In the genomic region with DNA sequence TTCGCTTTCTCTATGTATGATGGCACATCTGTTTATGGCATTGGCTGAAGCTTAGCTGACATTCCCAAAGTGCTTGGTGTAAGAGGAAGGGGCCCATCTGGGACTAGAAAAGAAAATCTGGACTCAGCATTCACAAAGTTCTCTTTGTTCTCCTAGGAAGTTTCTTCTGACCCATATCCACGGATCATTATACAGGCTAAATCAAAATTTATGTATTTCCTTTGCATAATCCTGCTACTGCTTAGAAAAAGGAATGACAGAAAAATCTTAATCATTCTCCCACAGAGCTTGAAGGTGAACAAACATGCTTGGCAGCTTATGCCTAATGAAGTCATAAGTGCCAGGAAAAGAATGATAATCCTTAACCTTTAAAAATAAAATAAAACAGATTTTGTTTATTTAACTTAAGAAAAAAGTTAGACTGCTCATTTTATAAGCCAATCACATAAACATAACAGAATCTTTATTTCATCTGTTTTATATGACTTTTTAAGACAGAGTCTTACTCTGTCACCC, we compare ENCODE assay signal across 28 cellular contexts.
"Had no signal": no experiment of that assay in that cellular context is flagged by ENCODE, and none has a peak within 500 bp of the region (broad histone marks: within the 10 kb centered on the region; RNA-seq: fewer than 3 reads in every experiment).

No MANE protein-coding gene starts in this region.

- FAIRE-seq: colon, endometrium had no signal

- H3K36me3 Mint-ChIP-seq: activated CD4-positive, alpha-beta memory T cell treated with anti-CD3 and anti-CD28 coated beads for 36 hours; activated naive CD4-positive, alpha-beta T cell treated with anti-CD3 and anti-CD28 coated beads, Interleukin-2, amount 10 ng/mL, durations not matched to agents 7 days and 5 days; activated naive CD8-positive, alpha-beta T cell treated with anti-CD3 and anti-CD28 coated beads, Interleukin-2, amount 10 ng/mL, durations not matched to agents 7 days and 5 days; natural killer cell; stimulated activated naive B cell treated with anti-CD40 and anti-IgM and Interleukin-4, amounts not matched to agents 10 μg/mL and 1 μg/mL and 100 μg/mL, for 72 hours had no signal

- H3K27me3 Mint-ChIP-seq: activated CD4-positive, alpha-beta memory T cell treated with anti-CD3 and anti-CD28 coated beads for 36 hours; activated CD4-positive, alpha-beta T cell treated with anti-CD3 and anti-CD28 coated beads, Interleukin-2, amount 10 ng/mL, durations not matched to agents 24 days and 14 days; activated naive CD4-positive, alpha-beta T cell treated with anti-CD3 and anti-CD28 coated beads, Interleukin-2, amount 10 ng/mL, durations not matched to agents 7 days and 5 days; activated T-cell treated with anti-CD3 and anti-CD28 coated beads, Interleukin-2, amount 50 U/mL, for 24 hours; progenitor cell of endocrine pancreas; stimulated activated naive B cell treated with anti-CD40 and anti-IgM and Interleukin-4, amounts not matched to agents 10 μg/mL and 1 μg/mL and 100 μg/mL, for 72 hours; T-helper 17 cell had no signal

- H3K9me3 ChIP-seq: gastroesophageal sphincter, left lung, lower lobe of right lung, stomach, tibial artery had no signal

- H3K9me3 Mint-ChIP-seq: activated CD4-positive, alpha-beta memory T cell treated with anti-CD3 and anti-CD28 coated beads for 36 hours; activated CD4-positive, alpha-beta T cell treated with anti-CD3 and anti-CD28 coated beads, Interleukin-2, amount 10 ng/mL, durations not matched to agents 24 days and 14 days; activated naive CD4-positive, alpha-beta T cell treated with anti-CD3 and anti-CD28 coated beads, Interleukin-2, amount 10 ng/mL, durations not matched to agents 7 days and 5 days; activated naive CD8-positive, alpha-beta T cell treated with anti-CD3 and anti-CD28 coated beads, Interleukin-2, amount 10 ng/mL, durations not matched to agents 7 days and 5 days; activated T-cell treated with anti-CD3 and anti-CD28 coated beads, Interleukin-2, amount 50 U/mL, for 24 hours; natural killer cell had no signal

- H3K4me1 ChIP-seq: gastroesophageal sphincter, left lung, lower lobe of right lung, tibial artery had no signal

- H3K36me3 ChIP-seq: gastroesophageal sphincter, left lung, lower lobe of right lung, stomach, tibial artery had no signal

- H3K27me3 ChIP-seq: gastroesophageal sphincter, left lung, stomach, tibial artery had no signal

- H3K4me3 Mint-ChIP-seq: activated CD4-positive, alpha-beta memory T cell treated with anti-CD3 and anti-CD28 coated beads for 36 hours; activated CD4-positive, alpha-beta T cell treated with anti-CD3 and anti-CD28 coated beads, Interleukin-2, amount 10 ng/mL, durations not matched to agents 24 days and 14 days; activated naive CD4-positive, alpha-beta T cell treated with anti-CD3 and anti-CD28 coated beads, Interleukin-2, amount 10 ng/mL, durations not matched to agents 7 days and 5 days; activated naive CD8-positive, alpha-beta T cell treated with anti-CD3 and anti-CD28 coated beads, Interleukin-2, amount 10 ng/mL, durations not matched to agents 7 days and 5 days; activated T-cell treated with anti-CD3 and anti-CD28 coated beads, Interleukin-2, amount 50 U/mL, for 24 hours; natural killer cell; stimulated activated naive B cell treated with anti-CD40 and anti-IgM and Interleukin-4, amounts not matched to agents 10 μg/mL and 1 μg/mL and 100 μg/mL, for 72 hours; T-helper 17 cell had no signal

- H3K4me1 Mint-ChIP-seq: activated CD4-positive, alpha-beta T cell treated with anti-CD3 and anti-CD28 coated beads, Interleukin-2, amount 10 ng/mL, durations not matched to agents 24 days and 14 days; activated naive CD4-positive, alpha-beta T cell treated with anti-CD3 and anti-CD28 coated beads, Interleukin-2, amount 10 ng/mL, durations not matched to agents 7 days and 5 days; activated naive CD8-positive, alpha-beta T cell treated with anti-CD3 and anti-CD28 coated beads, Interleukin-2, amount 10 ng/mL, durations not matched to agents 7 days and 5 days; natural killer cell; stimulated activated naive B cell treated with anti-CD40 and anti-IgM and Interleukin-4, amounts not matched to agents 10 μg/mL and 1 μg/mL and 100 μg/mL, for 72 hours had no signal

- DNase-seq: activated CD4-positive, alpha-beta memory T cell treated with anti-CD3 and anti-CD28 coated beads for 36 hours; activated CD4-positive, alpha-beta T cell treated with anti-CD3 and anti-CD28 coated beads, Interleukin-2, amount 10 ng/mL, durations not matched to agents 24 days and 14 days; activated CD4-positive, CD25-positive, alpha-beta regulatory T cell treated with anti-CD3 and anti-CD28 coated beads, Interleukin-2, amount 50 U/mL, for 72 hours; activated CD8-positive, alpha-beta memory T cell treated with anti-CD3 and anti-CD28 coated beads, Interleukin-2, amount 50 U/mL, for 48 hours; activated gamma-delta T cell; activated naive CD4-positive, alpha-beta T cell treated with anti-CD3 and anti-CD28 coated beads, Interleukin-2, amount 10 ng/mL, durations not matched to agents 7 days and 5 days; activated naive CD8-positive, alpha-beta T cell treated with anti-CD3 and anti-CD28 coated beads, Interleukin-2, amount 10 ng/mL, durations not matched to agents 7 days and 5 days; activated T-cell treated with anti-CD3 and anti-CD28 coated beads, Interleukin-2, amount 50 U/mL, for 24 hours; amygdala; dermis blood vessel endothelial cell; effector CD4-positive, alpha-beta T cell; head of caudate nucleus; hippocampal formation; kidney glomerular epithelial cell; left lung; lower lobe of right lung; mesenchymal stem cell; natural killer cell; stimulated activated naive B cell treated with anti-CD40 and anti-IgM and Interleukin-4, amounts not matched to agents 10 μg/mL and 1 μg/mL and 100 μg/mL, for 72 hours; stomach; T-helper 17 cell; tibial artery had no signal

- H3K27ac ChIP-seq: gastroesophageal sphincter, left lung, lower lobe of right lung, skin epidermis, stomach, tibial artery had no signal

- ATAC-seq: gastroesophageal sphincter, left lung, lower lobe of right lung, natural killer cell, sciatic nerve, T-helper 17 cell had no signal

- H3K4me3 ChIP-seq: gastroesophageal sphincter, left lung, lower lobe of right lung, skin epidermis, stomach, tibial artery had no signal

- H3K27ac Mint-ChIP-seq: activated CD4-positive, alpha-beta memory T cell treated with anti-CD3 and anti-CD28 coated beads for 36 hours; activated CD4-positive, alpha-beta T cell treated with anti-CD3 and anti-CD28 coated beads, Interleukin-2, amount 10 ng/mL, durations not matched to agents 24 days and 14 days; activated naive CD4-positive, alpha-beta T cell treated with anti-CD3 and anti-CD28 coated beads, Interleukin-2, amount 10 ng/mL, durations not matched to agents 7 days and 5 days; activated naive CD8-positive, alpha-beta T cell treated with anti-CD3 and anti-CD28 coated beads, Interleukin-2, amount 10 ng/mL, durations not matched to agents 7 days and 5 days; activated T-cell treated with anti-CD3 and anti-CD28 coated beads, Interleukin-2, amount 50 U/mL, for 24 hours; natural killer cell; progenitor cell of endocrine pancreas; stimulated activated naive B cell treated with anti-CD40 and anti-IgM and Interleukin-4, amounts not matched to agents 10 μg/mL and 1 μg/mL and 100 μg/mL, for 72 hours; T-helper 17 cell had no signal
